ENCODE assay signal across 18 cellular contexts in genomic region chr14:94538070-94538740, GRCh38. TPM values are rescaled to one million over a fixed set of nuclear protein-coding genes. Genes with fewer than 3 reads are reported as not detected.
DNase-seq lines count a peak whose midpoint lies in the region; TF ChIP-seq lines count a peak whose summit lies in the region.
"Had no signal": no experiment of that assay in that cellular context is flagged by ENCODE, and none has a peak within 500 bp of the region (broad histone marks: within the 10 kb centered on the region; RNA-seq: fewer than 3 reads in every experiment).

No MANE protein-coding gene starts in this region.

- no peaks in the 10 kb centered on the region for H3K4me1 Mint-ChIP-seq in activated naive CD8-positive, alpha-beta T cell (ENCODE audit: low read depth)
- H3K4me1 Mint-ChIP-seq in activated naive CD8-positive, alpha-beta T cell treated with anti-CD3 and anti-CD28 coated beads for 36 hours = no peaks in the 10 kb centered on the region
- peaks cover 8% of the 10 kb centered on the region for H3K4me1 Mint-ChIP-seq in endodermal cell
- H3K4me1 Mint-ChIP-seq: CD8-positive, alpha-beta memory T cell had no signal

- peak; percentile 12 for DNase-seq in NCI-H1105 treated with DMSO at 0.1 percent for 48 hours (lab: John Stamatoyannopoulos, UW)
- no peak for DNase-seq in NCI-H1105 (lab: John Stamatoyannopoulos, UW)
- no peak for DNase-seq in activated naive CD8-positive, alpha-beta T cell treated with anti-CD3 and anti-CD28 coated beads for 36 hours
- DNase-seq in endodermal cell = peak; percentile 45
- peak; percentile 67 to 88 for DNase-seq in vagina (ENCODE audit: extremely low spot score in 2 of 2)
- no peak for DNase-seq in DMS79 (lab: John Stamatoyannopoulos, UW)
- DNase-seq in activated gamma-delta T cell treated with Interleukin-2 at 50 U/mL for 16 hours = no peak
- DNase-seq: AML-193; Caco-2; CD8-positive, alpha-beta memory T cell; GF-D8; GOT3; H9 had no signal

- no peaks in the 10 kb centered on the region for H3K36me3 Mint-ChIP-seq in activated naive CD8-positive, alpha-beta T cell
- H3K36me3 Mint-ChIP-seq in activated naive CD8-positive, alpha-beta T cell treated with anti-CD3 and anti-CD28 coated beads for 36 hours = no peaks in the 10 kb centered on the region
- H3K36me3 Mint-ChIP-seq in endodermal cell (ENCODE audit: low read depth) = no peaks in the 10 kb centered on the region
- H3K36me3 Mint-ChIP-seq: CD8-positive, alpha-beta memory T cell had no signal

- peaks cover 5% of the 10 kb centered on the region for H3K27me3 ChIP-seq in endodermal cell (ENCODE audit: control insufficient read depth, insufficient read depth, low read length, poor library complexity, severe bottlenecking)
- no peaks in the 10 kb centered on the region for H3K27me3 ChIP-seq in vagina
- H3K27me3 ChIP-seq: BLaER1 had no signal

- no peaks in the 10 kb centered on the region for H3K36me3 ChIP-seq in endodermal cell (ENCODE audit: control insufficient read depth, insufficient read depth, low read length)
- no peaks in the 10 kb centered on the region for H3K36me3 ChIP-seq in vagina
- H3K36me3 ChIP-seq: BLaER1 had no signal

- H3K4me1 ChIP-seq in endodermal cell (ENCODE audit: control insufficient read depth, insufficient read depth, low read length) (peaks cover 3% of the 10 kb centered on the region), vagina (peaks cover 14% of the 10 kb centered on the region)
- H3K4me1 ChIP-seq: Caco-2 had no signal

- intact Hi-C loops in vagina (cut with DNase I) = no loop called here

- peaks cover 10% of the 10 kb centered on the region for H3K27me3 Mint-ChIP-seq in activated naive CD8-positive, alpha-beta T cell
- peaks cover 22% of the 10 kb centered on the region for H3K27me3 Mint-ChIP-seq in activated naive CD8-positive, alpha-beta T cell treated with anti-CD3 and anti-CD28 coated beads for 36 hours
- peaks cover 15% of the 10 kb centered on the region for H3K27me3 Mint-ChIP-seq in endodermal cell (ENCODE audit: insufficient read depth)

- 93 to 96% methylated on average over 6 of the region's 6 CpGs for WGBS in endodermal cell (ENCODE audit: insufficient coverage in 1 of 2, insufficient read length in 1 of 2), 2 experiments

- H3K4me3 ChIP-seq in endodermal cell (ENCODE audit: low read length) (no peak overlapping the region), vagina (no peak overlapping the region)
- H3K4me3 ChIP-seq: BLaER1 had no signal

- no peak for TF ChIP-seq POLR2A in vagina (IDR thresholded peaks at IDR 0.05)

- H3K27ac ChIP-seq in endodermal cell (ENCODE audit: low read depth, low read length) (no peak overlapping the region), vagina (no peak overlapping the region)
- H3K27ac ChIP-seq: 22Rv1, BLaER1 had no signal

- no peak overlapping the region for H3K4me3 Mint-ChIP-seq in activated naive CD8-positive, alpha-beta T cell
- no peak overlapping the region for H3K4me3 Mint-ChIP-seq in activated naive CD8-positive, alpha-beta T cell treated with anti-CD3 and anti-CD28 coated beads for 36 hours
- no peak overlapping the region for H3K4me3 Mint-ChIP-seq in endodermal cell
- H3K4me3 Mint-ChIP-seq: CD8-positive, alpha-beta memory T cell; H9 had no signal

- TF ChIP-seq CTCF in endodermal cell (conservative IDR thresholded peaks at IDR 0.05) = no peak
- no peak for TF ChIP-seq CTCF in vagina (IDR thresholded peaks at IDR 0.05)

- no peaks in the 10 kb centered on the region for H3K9me3 ChIP-seq in endodermal cell (ENCODE audit: control insufficient read depth, low read length)
- H3K9me3 ChIP-seq in vagina = no peaks in the 10 kb centered on the region
- H3K9me3 ChIP-seq: BLaER1, Caco-2 had no signal

- H3K27ac Mint-ChIP-seq in activated naive CD8-positive, alpha-beta T cell = peak overlapping the region; percentile 5
- H3K27ac Mint-ChIP-seq in activated naive CD8-positive, alpha-beta T cell treated with anti-CD3 and anti-CD28 coated beads for 36 hours = no peak overlapping the region
- no peak overlapping the region for H3K27ac Mint-ChIP-seq in endodermal cell
- H3K27ac Mint-ChIP-seq: CD8-positive, alpha-beta memory T cell; H9 had no signal

- H3K9ac ChIP-seq in endodermal cell (ENCODE audit: extremely low read depth, low read length, poor library complexity, severe bottlenecking) = no peak overlapping the region
- H3K9ac ChIP-seq: BLaER1 had no signal

- peaks cover 2% of the 10 kb centered on the region for H3K9me3 Mint-ChIP-seq in activated naive CD8-positive, alpha-beta T cell (ENCODE audit: low read depth)
- peaks cover 2% of the 10 kb centered on the region for H3K9me3 Mint-ChIP-seq in activated naive CD8-positive, alpha-beta T cell treated with anti-CD3 and anti-CD28 coated beads for 36 hours
- no peaks in the 10 kb centered on the region for H3K9me3 Mint-ChIP-seq in endodermal cell
- H3K9me3 Mint-ChIP-seq: H9 had no signal

RNA-seq across cellular contexts. Expression of gene SERPINA4, which starts 23.0 kb away (rescaled TPM):
- total RNA-seq in activated naive CD8-positive, alpha-beta T cell treated with anti-CD3 and anti-CD28 coated beads for 36 hours = not detected
- total RNA-seq in endodermal cell = not detected
- not detected for polyA plus RNA-seq in endodermal cell (2013, experiment 1 of 2)
- polyA plus RNA-seq in endodermal cell (2013, experiment 2 of 2) = not detected
- total RNA-seq in vagina = not detected
- total RNA-seq: A673; CD8-positive, alpha-beta memory T cell; H9; HT1080 had no signal
- polyA plus RNA-seq: CD8-positive, alpha-beta memory T cell had no signal

RNA-seq across cellular contexts. Expression of gene SERPINA12, which starts 28.9 kb away (rescaled TPM):
- not detected for total RNA-seq in activated naive CD8-positive, alpha-beta T cell treated with anti-CD3 and anti-CD28 coated beads for 36 hours
- total RNA-seq in endodermal cell (not detected), vagina (8.6 TPM)
- polyA plus RNA-seq in endodermal cell (2013, experiment 1 of 2) = not detected
- polyA plus RNA-seq in endodermal cell (2013, experiment 2 of 2) = not detected
- total RNA-seq: A673; Caco-2; CD8-positive, alpha-beta memory T cell; H9; HT1080 had no signal
- polyA plus RNA-seq: CD8-positive, alpha-beta memory T cell had no signal

RNA-seq across cellular contexts. Expression of gene SERPINA5, which starts 43.0 kb away (rescaled TPM):
- total RNA-seq in activated naive CD8-positive, alpha-beta T cell treated with anti-CD3 and anti-CD28 coated beads for 36 hours = not detected
- 1 to 10 TPM; 1.5 to 2.8 TPM for total RNA-seq in endodermal cell
- polyA plus RNA-seq in endodermal cell (2013, experiment 1 of 2) = 1.7 TPM
- polyA plus RNA-seq in endodermal cell (2013, experiment 2 of 2) = 1.6 TPM
- 3.7 TPM for total RNA-seq in vagina
- total RNA-seq: A673; CD8-positive, alpha-beta memory T cell; HT1080 had no signal
- polyA plus RNA-seq: CD8-positive, alpha-beta memory T cell had no signal

Comparison
In these comparisons a context has a peak if more than half of its experiments do, and no peak if none do; other contexts are left out.
1. DNase-seq: peak in NCI-H1105 treated with DMSO at 0.1 percent for 48 hours (single experiment), endodermal cell (single experiment) and vagina (2 of 2); none in NCI-H1105 (single experiment), activated naive CD8-positive, alpha-beta T cell treated with anti-CD3 and anti-CD28 coated beads for 36 hours (single experiment), DMS79 (single experiment) and activated gamma-delta T cell treated with Interleukin-2 at 50 U/mL for 16 hours (single experiment).